In the genomic region with DNA sequence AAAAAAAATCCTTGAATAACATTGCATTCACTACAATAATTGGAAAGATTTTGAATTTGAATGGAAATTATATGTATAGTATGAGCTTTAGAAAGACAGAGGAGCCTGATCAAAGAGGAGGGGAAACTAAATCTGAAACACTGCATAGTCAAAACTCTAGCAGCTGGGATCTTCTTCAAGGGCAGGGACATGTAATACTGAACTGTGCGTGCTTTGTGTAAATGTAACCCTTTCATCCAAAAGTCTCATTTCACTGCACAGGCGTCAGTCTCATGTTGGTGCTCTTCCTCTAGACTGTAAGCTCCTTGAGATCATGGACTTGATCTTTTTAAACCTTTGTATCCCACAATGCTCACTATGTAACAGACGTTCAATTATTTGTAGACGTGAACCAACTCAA, we compare ENCODE assay signal across 20 cellular contexts.
"Had no signal": no experiment of that assay in that cellular context is flagged by ENCODE, and none has a peak within 500 bp of the region (broad histone marks: within the 10 kb centered on the region; RNA-seq: fewer than 3 reads in every experiment).

No MANE protein-coding gene starts in this region.

- H3K4me1 ChIP-seq: colonic mucosa had no signal

- H3K4me3 ChIP-seq: colonic mucosa, lung, ovary, right atrium auricular region, sigmoid colon, skin epidermis, stomach, thoracic aorta had no signal

- H3K4me3 Mint-ChIP-seq: naive B cell, type B pancreatic cell had no signal

- H3K4me1 Mint-ChIP-seq: naive B cell had no signal

- H3K9me3 ChIP-seq: colonic mucosa, ovary, right atrium auricular region, sigmoid colon, stomach, thoracic aorta had no signal

- FAIRE-seq: frontal cortex, urothelium cell line had no signal

- H3K27ac ChIP-seq: colonic mucosa, ovary, right atrium auricular region, sigmoid colon, skin epidermis, thoracic aorta had no signal

- H3K36me3 ChIP-seq: colonic mucosa, ovary, right atrium auricular region, sigmoid colon, stomach, thoracic aorta had no signal

- H3K27ac Mint-ChIP-seq: naive B cell, type B pancreatic cell had no signal

- DNase-seq: colonic mucosa; dermis blood vessel endothelial cell; islet precursor cell; left cardiac atrium; left ventricle myocardium superior; mesendoderm; naive B cell; ovary; sigmoid colon; stimulated activated CD4-positive, alpha-beta T cell treated with anti-CD3 and anti-CD28 coated beads, Interleukin-2, amount 100 ng/mL, for 24 hours; stimulated activated naive CD4-positive, alpha-beta T cell; stomach; substantia nigra had no signal

- H3K27me3 ChIP-seq: colonic mucosa, ovary, right atrium auricular region, sigmoid colon, stomach had no signal

- ATAC-seq: left cardiac atrium, left ventricle myocardium superior had no signal
